In genomic region chr21:32916522-32917099, GRCh38 we compare ENCODE assay signal across 10 cellular contexts.
DNase-seq lines count a peak whose midpoint lies in the region; ATAC-seq and TF ChIP-seq lines count a peak whose summit lies in the region.
"Had no signal": no experiment of that assay in that cellular context is flagged by ENCODE, and none has a peak within 500 bp of the region (broad histone marks: within the 10 kb centered on the region; RNA-seq: fewer than 3 reads in every experiment).

No MANE protein-coding gene starts in this region.

- no peaks in the 10 kb centered on the region for H3K79me2 ChIP-seq in OCI-LY1 (ENCODE audit: insufficient read depth, low read length)

- H4K20me1 ChIP-seq in OCI-LY1 (ENCODE audit: insufficient read depth, low read length), result no peaks in the 10 kb centered on the region

- H3K4me2 ChIP-seq in OCI-LY1 (ENCODE audit: low read length), result no peak overlapping the region

- no peaks in the 10 kb centered on the region for H3K36me3 ChIP-seq in OCI-LY1 (ENCODE audit: insufficient read depth, low read length)

- peak; percentile 56 for TF ChIP-seq CTCF in GM12872 (IDR thresholded peaks at IDR 0.05; ENCODE audit: insufficient read depth, low read depth, low read length)
- TF ChIP-seq CTCF in OCI-LY1 (IDR thresholded peaks at IDR 0.05; ENCODE audit: low read length), result peak; percentile 47; the same call in 1 of the 2 replicates
- peak; percentile 37 for TF ChIP-seq CTCF in fibroblast of mammary gland (conservative IDR thresholded peaks at IDR 0.05; ENCODE audit: control insufficient read depth, insufficient read depth, low read depth, low read length)

- DNase-seq in AML-193 (lab: John Stamatoyannopoulos, UW), result peak; percentile 18 to 19
- peak; percentile 5 for DNase-seq in fibroblast of mammary gland (ENCODE audit: low read depth)
- no peak for DNase-seq in DMS153 (lab: John Stamatoyannopoulos, UW)
- DNase-seq: activated T-cell treated with anti-CD3 and anti-CD28 coated beads, Interleukin-2, amount 50 U/mL, for 4 hours; NCI-H345 had no signal

- H3K9me2 ChIP-seq in OCI-LY1 (ENCODE audit: low read depth, low read length), result no peaks in the 10 kb centered on the region

- no peak overlapping the region for H3K4me3 ChIP-seq in OCI-LY1 (ENCODE audit: low read depth, low read length, poor library complexity, severe bottlenecking)
- no peak overlapping the region for H3K4me3 ChIP-seq in fibroblast of mammary gland (ENCODE audit: control insufficient read depth, low read depth, low read length)

- no peaks in the 10 kb centered on the region for H3K27me3 ChIP-seq in OCI-LY1 (ENCODE audit: insufficient read depth, low read length)

- ATAC-seq in GM21390 (IDR thresholded peaks at IDR 0.05; ENCODE audit: unreplicated experiment) (no peak), HG03457 (IDR thresholded peaks at IDR 0.05; ENCODE audit: unreplicated experiment) (no peak), GM18520 (IDR thresholded peaks at IDR 0.05; ENCODE audit: unreplicated experiment) (no peak)

- no peak overlapping the region for H3K27ac ChIP-seq in OCI-LY1 (ENCODE audit: low read depth, low read length, poor library complexity, severe bottlenecking)

- no peaks in the 10 kb centered on the region for H3K9me3 ChIP-seq in OCI-LY1 (ENCODE audit: low read length)

- H2AFZ ChIP-seq in OCI-LY1 (ENCODE audit: low read length), result no peak overlapping the region

- no peaks in the 10 kb centered on the region for H3K4me1 ChIP-seq in OCI-LY1 (ENCODE audit: insufficient read depth, low read length, severe bottlenecking)

- H3F3A ChIP-seq in OCI-LY1 (ENCODE audit: insufficient read depth, low read length), result no peaks in the 10 kb centered on the region

- H3K9ac ChIP-seq in OCI-LY1 (ENCODE audit: low read length), result no peak overlapping the region
